ENCODE assay signal across 8 cellular contexts in the genomic region with DNA sequence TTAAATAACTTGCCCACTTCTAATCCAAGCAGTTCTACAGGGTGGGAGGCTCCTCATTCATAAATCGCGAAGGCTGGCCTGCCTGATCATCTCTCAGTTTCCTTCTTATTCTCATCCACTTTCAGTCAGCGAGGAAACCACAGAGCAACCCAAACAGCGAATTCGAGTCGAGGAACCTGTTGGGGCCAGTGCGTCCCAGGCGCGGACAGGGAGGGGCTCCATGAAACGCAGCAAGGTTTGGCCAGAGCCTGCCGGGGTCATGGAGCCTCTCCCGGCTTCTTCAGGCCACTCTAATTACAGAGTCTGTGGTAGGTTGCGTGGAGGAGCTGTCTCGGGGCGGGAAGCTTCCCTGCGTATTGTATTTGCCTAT. TPM values are rescaled to one million over a fixed set of nuclear protein-coding genes. Genes with fewer than 3 reads are reported as not detected.
DNase-seq lines count a peak whose midpoint lies in the region; ATAC-seq and TF ChIP-seq lines count a peak whose summit lies in the region.

No MANE protein-coding gene starts in this region.

- peaks cover 8% of the 10 kb centered on the region for H3K36me3 Mint-ChIP-seq in effector memory CD8-positive, alpha-beta T cell (ENCODE audit: insufficient read depth)

- no peaks in the 10 kb centered on the region for H3K9me3 ChIP-seq in A673 (ENCODE audit: low read depth, low read length, poor library complexity, severe bottlenecking)
- no peaks in the 10 kb centered on the region for H3K9me3 ChIP-seq in muscle layer of duodenum (ENCODE audit: control insufficient read depth in 1 of 2, low read length in 2 of 2)

- peaks cover 23 to 26% of the 10 kb centered on the region in 2 donors for H3K4me1 Mint-ChIP-seq in effector memory CD8-positive, alpha-beta T cell (ENCODE audit: low read depth in 2 of 2)

- H3K27me3 ChIP-seq in A673 (replicated peaks; ENCODE audit: insufficient read depth, low read depth, low read length, poor library complexity) = peaks cover 37% of the 10 kb centered on the region
- H3K27me3 ChIP-seq in muscle layer of duodenum (ENCODE audit: low read depth, low read length) = peaks cover 11% of the 10 kb centered on the region

- H3K27ac Mint-ChIP-seq in effector memory CD8-positive, alpha-beta T cell = peak overlapping the region; percentile 88 to 92

- peak overlapping the region; percentile 96 to 97 for H3K4me3 Mint-ChIP-seq in effector memory CD8-positive, alpha-beta T cell

- POLR2A ChIA-PET in A673 (lab: Charles Lee; ENCODE audit: low non-redundant PET) = no interaction called here
- POLR2A ChIA-PET in RWPE1 (lab: Yijun Ruan, JAX; ENCODE audit: low non-redundant PET) = interaction anchor here (1.0 to 1.2 kb wide), 2 partner anchors 39 to 44 kb away, joined by 3 to 4 read pairs; no protein-coding TSS in a partner anchor

- peak; percentile 28 for ATAC-seq in GM21381 (IDR thresholded peaks at IDR 0.05; ENCODE audit: unreplicated experiment)
- no peak for ATAC-seq in effector memory CD8-positive, alpha-beta T cell (replicated peaks)

- BruUV-seq in A673 (replicated peaks; lab: Mats Ljungman, UMichigan) = no TSS peak

- TF ChIP-seq CTCF in A673 (conservative IDR thresholded peaks at IDR 0.05; ENCODE audit: low read depth, low read length) (no peak), RWPE1 (conservative IDR thresholded peaks at IDR 0.05; ENCODE audit: low read depth) (no peak)

- H3K27ac ChIP-seq in A673 (ENCODE audit: low read depth, low read length, poor library complexity, severe bottlenecking) = no peak overlapping the region
- H3K27ac ChIP-seq in RWPE1 = peak overlapping the region; percentile 98
- peak overlapping the region; percentile 95 for H3K27ac ChIP-seq in muscle layer of duodenum (ENCODE audit: low read length)

- CTCF ChIA-PET in A673 (lab: Charles Lee) = no interaction called here
- CTCF ChIA-PET in RWPE1 (lab: Yijun Ruan, JAX) = interaction anchor here (0.7 kb wide), 1 partner anchor 31 kb away, joined by 3 read pairs; no protein-coding TSS in a partner anchor

- H3K4me3 ChIP-seq in A673 (ENCODE audit: low read depth, low read length, poor library complexity, severe bottlenecking) = peak overlapping the region; percentile 47
- H3K4me3 ChIP-seq in muscle layer of duodenum (ENCODE audit: low read depth in 1 of 2, low read length in 2 of 2) = peak overlapping the region; percentile 65 to 73

- intact Hi-C loops in A673 (cut with micrococcal nuclease; ENCODE audit: unreplicated experiment) = no loop called here

- no peak for DNase-seq in A673 (ENCODE audit: low spot score)
- no peak for DNase-seq in RWPE1 (ENCODE audit: low spot score)
- DNase-seq in effector memory CD8-positive, alpha-beta T cell = no peak
- DNase-seq in ureter (ENCODE audit: low spot score) = peak; percentile 63
- DNase-seq in AML-193 (lab: John Stamatoyannopoulos, UW) = no peak
- DNase-seq in NCI-H2107 treated with DMSO at 0.1 percent for 48 hours (lab: John Stamatoyannopoulos, UW; ENCODE audit: unreplicated experiment) = no peak

- H3K9me3 Mint-ChIP-seq in effector memory CD8-positive, alpha-beta T cell = no peaks in the 10 kb centered on the region

- H3K36me3 ChIP-seq in A673 (ENCODE audit: insufficient read depth, low read length, poor library complexity, severe bottlenecking) = no peaks in the 10 kb centered on the region
- no peaks in the 10 kb centered on the region for H3K36me3 ChIP-seq in muscle layer of duodenum (ENCODE audit: control insufficient read depth in 1 of 2, insufficient read depth in 2 of 2, low read length in 2 of 2)

- H3K4me1 ChIP-seq in A673 (ENCODE audit: insufficient read depth, low read length, poor library complexity, severe bottlenecking) (no peaks in the 10 kb centered on the region), muscle layer of duodenum (ENCODE audit: control insufficient read depth in 1 of 2, insufficient read depth in 2 of 2, low read length in 2 of 2) (peaks cover 0 to 6% of the 10 kb centered on the region in 2 donors)

- H3K27me3 Mint-ChIP-seq in effector memory CD8-positive, alpha-beta T cell = peaks cover 24 to 29% of the 10 kb centered on the region in 2 donors

RNA-seq across cellular contexts. Expression of a gene that starts 0.7 kb away (rescaled TPM):
- total RNA-seq in A673 (2021) (0.07 TPM in 1 of 2 replicates, not detected in the other), ureter (47.3 TPM)

Comparison
In these comparisons a context has a peak if more than half of its experiments do, and no peak if none do; other contexts are left out.
1. RNA of a gene that starts 0.7 kb away (total RNA-seq): 47.3 TPM in ureter (single experiment); 0.07 TPM in A673; every median in the first group is over 10 times any median in the second.